Comparison of ENCODE assay signal across 8 cellular contexts in genomic region chr5:75512383-75513074, GRCh38. TPM values are rescaled to one million over a fixed set of nuclear protein-coding genes. Genes with fewer than 3 reads are reported as not detected.
DNase-seq lines count a peak whose midpoint lies in the region; ATAC-seq and TF ChIP-seq lines count a peak whose summit lies in the region.

No MANE protein-coding gene starts in this region.

- H3K36me3 Mint-ChIP-seq in activated CD4-positive, alpha-beta T cell treated with anti-CD3 and anti-CD28 coated beads, Interleukin-2, amount 10 ng/mL, durations not matched to agents 7 days and 5 days (ENCODE audit: low read depth): peaks cover 24% of the 10 kb centered on the region

- DNase-seq in activated CD4-positive, alpha-beta T cell treated with anti-CD3 and anti-CD28 coated beads, Interleukin-2, amount 10 ng/mL, durations not matched to agents 7 days and 5 days: no peak
- DNase-seq in activated CD4-positive, alpha-beta T cell treated with anti-CD3 and anti-CD28 coated beads for 1 hour: no peak
- no peak for DNase-seq in SJSA1 (ENCODE audit: low read depth in 1 of 2, low spot score in 2 of 2)
- DNase-seq in fibroblast of the aortic adventitia (ENCODE audit: low read depth): no peak
- DNase-seq in T1000 (lab: John Stamatoyannopoulos, UW): no peak
- no peak for DNase-seq in NAMALWA (ENCODE audit: low spot score)

- no peak for ATAC-seq in GM19328 (IDR thresholded peaks at IDR 0.05; ENCODE audit: unreplicated experiment)

- POLR2A ChIA-PET in activated CD4-positive, alpha-beta T cell treated with anti-CD3 and anti-CD28 coated beads, Interleukin-2, amount 10 ng/mL, durations not matched to agents 7 days and 5 days (lab: Charles Lee): no interaction called here

- H3K27ac ChIP-seq in SJSA1 (peak overlapping the region; percentile 83), skin epidermis (peak overlapping the region; percentile 68 to 97 (median 90))

- peaks cover 10% of the 10 kb centered on the region for H3K36me3 ChIP-seq in SJSA1

- no peaks in the 10 kb centered on the region for H3K9me3 ChIP-seq in SJSA1 (replicated peaks)

- H3K27me3 ChIP-seq in SJSA1 (replicated peaks): no peaks in the 10 kb centered on the region

- no peak for TF ChIP-seq CTCF in fibroblast of the aortic adventitia (IDR thresholded peaks at IDR 0.05; ENCODE audit: insufficient read depth, low read length)

- H3K27ac Mint-ChIP-seq in activated CD4-positive, alpha-beta T cell treated with anti-CD3 and anti-CD28 coated beads, Interleukin-2, amount 10 ng/mL, durations not matched to agents 7 days and 5 days: peak overlapping the region; percentile 89

- no peaks in the 10 kb centered on the region for H3K27me3 Mint-ChIP-seq in activated CD4-positive, alpha-beta T cell treated with anti-CD3 and anti-CD28 coated beads, Interleukin-2, amount 10 ng/mL, durations not matched to agents 7 days and 5 days

- CTCF ChIA-PET in activated CD4-positive, alpha-beta T cell treated with anti-CD3 and anti-CD28 coated beads, Interleukin-2, amount 10 ng/mL, durations not matched to agents 7 days and 5 days (lab: Charles Lee): interaction anchor here (0.9 to 1.5 kb wide), 3 partner anchors 8 to 171 kb away, joined by 3 to 4 read pairs (median 3); no protein-coding TSS in a partner anchor

- peaks cover 47% of the 10 kb centered on the region for H3K4me1 Mint-ChIP-seq in activated CD4-positive, alpha-beta T cell treated with anti-CD3 and anti-CD28 coated beads, Interleukin-2, amount 10 ng/mL, durations not matched to agents 7 days and 5 days

- H3K4me3 Mint-ChIP-seq in activated CD4-positive, alpha-beta T cell treated with anti-CD3 and anti-CD28 coated beads, Interleukin-2, amount 10 ng/mL, durations not matched to agents 7 days and 5 days: peak overlapping the region; percentile 97

- H3K4me3 ChIP-seq in SJSA1: peak overlapping the region; percentile 76
- peak overlapping the region; percentile 82 for H3K4me3 ChIP-seq in fibroblast of the aortic adventitia (ENCODE audit: low read depth, low read length)
- H3K4me3 ChIP-seq in skin epidermis: peak overlapping the region; percentile 67 to 96 (median 88)

- peaks cover 3% of the 10 kb centered on the region for H3K9me3 Mint-ChIP-seq in activated CD4-positive, alpha-beta T cell treated with anti-CD3 and anti-CD28 coated beads, Interleukin-2, amount 10 ng/mL, durations not matched to agents 7 days and 5 days

- peaks cover 7% of the 10 kb centered on the region; the same call in 1 of the 2 replicates for H3K4me1 ChIP-seq in SJSA1 (replicated peaks)

RNA-seq across cellular contexts. Expression of gene POLK, which starts 0.8 kb away (rescaled TPM):
- 10 to 100 TPM; 27.1 to 30.3 TPM for total RNA-seq in activated CD4-positive, alpha-beta T cell treated with anti-CD3 and anti-CD28 coated beads, Interleukin-2, amount 10 ng/mL, durations not matched to agents 7 days and 5 days
- 30.5 and 34.8 TPM in 2 replicates for total RNA-seq in SJSA1 (2014; rRNA removed; shearing (Covaris generic))
- total RNA-seq in fibroblast of the aortic adventitia (ENCODE audit: low replicate concordance): 27.9 and 54.2 TPM in 2 replicates

RNA-seq across cellular contexts. Expression of gene CERT1, which starts 1.1 kb away (rescaled TPM):
- 10 to 100 TPM; 27.8 to 29.0 TPM for total RNA-seq in activated CD4-positive, alpha-beta T cell treated with anti-CD3 and anti-CD28 coated beads, Interleukin-2, amount 10 ng/mL, durations not matched to agents 7 days and 5 days
- total RNA-seq in SJSA1 (2014; rRNA removed; shearing (Covaris generic)): 16.1 and 16.7 TPM in 2 replicates
- total RNA-seq in fibroblast of the aortic adventitia (ENCODE audit: low replicate concordance): 37.8 and 104 TPM in 2 replicates
